ENCODE assay signal across 10 cellular contexts in genomic region chr22:39946571-39947407, GRCh38. TPM values are rescaled to one million over a fixed set of nuclear protein-coding genes. Genes with fewer than 3 reads are reported as not detected.
DNase-seq lines count a peak whose midpoint lies in the region; ATAC-seq and TF ChIP-seq lines count a peak whose summit lies in the region.
"Had no signal": no experiment of that assay in that cellular context is flagged by ENCODE, and none has a peak within 500 bp of the region (broad histone marks: within the 10 kb centered on the region; RNA-seq: fewer than 3 reads in every experiment).

No MANE protein-coding gene starts in this region.

- WGBS in tibial nerve, 2 donors: 62 to 68% methylated on average over 10 of the region's 10 CpGs

- TF ChIP-seq CTCF in tibial nerve (IDR thresholded peaks at IDR 0.05): no peak

- no peaks in the 10 kb centered on the region for H3K9me3 Mint-ChIP-seq in effector memory CD8-positive, alpha-beta T cell

- H3K27me3 Mint-ChIP-seq in effector memory CD8-positive, alpha-beta T cell: no peaks in the 10 kb centered on the region

- no peak for DNase-seq in left cardiac atrium
- no peak for DNase-seq in Right ventricle myocardium inferior (ENCODE audit: missing footprints)
- DNase-seq in NOMO-1 treated with DMSO at 0.1 percent for 48 hours (lab: John Stamatoyannopoulos, UW; ENCODE audit: unreplicated experiment): peak; percentile 92
- DNase-seq in effector memory CD8-positive, alpha-beta T cell: no peak
- DNase-seq in tibial nerve (ENCODE audit: low spot score in 2 of 2): no peak
- no peak for DNase-seq in A172 (ENCODE audit: low spot score)

- TF ChIP-seq EP300 in tibial nerve (IDR thresholded peaks at IDR 0.05): peak in 1 of 2 donors; percentile 73

- no peaks in the 10 kb centered on the region for H3K9me3 ChIP-seq in tibial nerve

- no peak overlapping the region for H3K4me3 ChIP-seq in tibial nerve

- no peak for TF ChIP-seq POLR2A in tibial nerve (IDR thresholded peaks at IDR 0.05)

- H3K36me3 Mint-ChIP-seq in effector memory CD8-positive, alpha-beta T cell (ENCODE audit: insufficient read depth): peaks cover 35% of the 10 kb centered on the region

- H3K4me1 Mint-ChIP-seq in effector memory CD8-positive, alpha-beta T cell (ENCODE audit: low read depth in 2 of 2): peaks cover 73 to 84% of the 10 kb centered on the region in 2 donors

- intact Hi-C loops in left cardiac atrium (cut with DNase I): no loop called here
- intact Hi-C loops in Right ventricle myocardium inferior (cut with DNase I): no loop called here

- H3K27me3 ChIP-seq in tibial nerve: no peaks in the 10 kb centered on the region

- H3K27ac Mint-ChIP-seq in effector memory CD8-positive, alpha-beta T cell: peak overlapping the region; percentile 69 to 91

- no peaks in the 10 kb centered on the region for H3K36me3 ChIP-seq in tibial nerve

- H3K27ac ChIP-seq in tibial nerve: peak overlapping the region; percentile 10 to 71 (median 46)

- H3K4me3 Mint-ChIP-seq in effector memory CD8-positive, alpha-beta T cell: peak overlapping the region in 1 of 2 donors; percentile 48

- peak; percentile 25 to 55 for ATAC-seq in left cardiac atrium
- ATAC-seq in Right ventricle myocardium inferior: no peak
- no peak for ATAC-seq in effector memory CD8-positive, alpha-beta T cell (replicated peaks)
- ATAC-seq in GM18520 (IDR thresholded peaks at IDR 0.05; ENCODE audit: unreplicated experiment): no peak
- no peak for ATAC-seq in GM21360 (IDR thresholded peaks at IDR 0.05; ENCODE audit: unreplicated experiment)

- peaks cover 0 to 21% (median 8%) of the 10 kb centered on the region in 4 donors for H3K4me1 ChIP-seq in tibial nerve

RNA-seq across cellular contexts. Expression of gene TMA7B, which starts 13.4 kb away (rescaled TPM):
- total RNA-seq in left cardiac atrium: not detected
- total RNA-seq in Right ventricle myocardium inferior: not detected
- not detected for total RNA-seq in tibial nerve
- not detected in 2 replicates for total RNA-seq in A172 (2014; rRNA removed; shearing (Covaris generic))
- total RNA-seq: Daoy had no signal

RNA-seq across cellular contexts. Expression of gene GRAP2, which starts 45.9 kb away (rescaled TPM):
- total RNA-seq in left cardiac atrium (1 to 10 TPM; 2.1 to 3.8 TPM), Right ventricle myocardium inferior (3.5 TPM), tibial nerve (10 to 100 TPM in 1 of 4 donors, 1 to 10 TPM in 3; 3.8 to 10.5 (median 4.3) TPM)
- not detected in 2 replicates for total RNA-seq in A172 (2014; rRNA removed; shearing (Covaris generic))

RNA-seq across cellular contexts. Expression of gene FAM83F, which starts 48.0 kb away (rescaled TPM):
- total RNA-seq in left cardiac atrium (1 to 10 TPM; 2.2 to 2.4 TPM), Right ventricle myocardium inferior (6.1 TPM), tibial nerve (10 to 100 TPM in 2 of 4 donors, 1 to 10 TPM in 2; 8.2 to 11.2 (median 9.8) TPM)
- not detected in 2 replicates for total RNA-seq in A172 (2014; rRNA removed; shearing (Covaris generic))

RNA-seq across cellular contexts. Expression of gene ENTHD1, which starts 53.2 kb away (rescaled TPM):
- total RNA-seq in left cardiac atrium (not detected), Right ventricle myocardium inferior (not detected), tibial nerve (1 to 10 TPM in 2 of 4 donors, under 1 TPM in 2; 0.42 to 3.3 (median 1.8) TPM)
- total RNA-seq in A172 (2014; rRNA removed; shearing (Covaris generic)): not detected in 2 replicates
- total RNA-seq: Daoy, lower leg skin had no signal

Comparison
In these comparisons a context has a peak if more than half of its experiments do, and no peak if none do; other contexts are left out.
1. ATAC-seq: peak in left cardiac atrium (2 of 2); none in Right ventricle myocardium inferior (single experiment), effector memory CD8-positive, alpha-beta T cell (single experiment), GM18520 (single experiment) and GM21360 (single experiment).